In genomic region chr10:121322776-121323175, GRCh38 we compare ENCODE assay signal across 31 cellular contexts.
"Had no signal": no experiment of that assay in that cellular context is flagged by ENCODE, and none has a peak within 500 bp of the region (broad histone marks: within the 10 kb centered on the region; RNA-seq: fewer than 3 reads in every experiment).

No MANE protein-coding gene starts in this region.

- H3K27ac Mint-ChIP-seq: activated CD4-positive, alpha-beta memory T cell treated with anti-CD3 and anti-CD28 coated beads for 36 hours; activated CD4-positive, alpha-beta T cell treated with anti-CD3 and anti-CD28 coated beads, Interleukin-2, amount 10 ng/mL, durations not matched to agents 24 days and 14 days; activated naive CD4-positive, alpha-beta T cell treated with anti-CD3 and anti-CD28 coated beads, Interleukin-2, amount 10 ng/mL, durations not matched to agents 7 days and 5 days; activated naive CD8-positive, alpha-beta T cell treated with anti-CD3 and anti-CD28 coated beads, Interleukin-2, amount 10 ng/mL, durations not matched to agents 7 days and 5 days; activated T-cell treated with anti-CD3 and anti-CD28 coated beads, Interleukin-2, amount 50 U/mL, for 24 hours; brain; natural killer cell; neural progenitor cell; stimulated activated memory B cell treated with anti-CD40 and anti-IgM and Interleukin-4, amounts not matched to agents 10 μg/mL and 1 μg/mL and 100 μg/mL, for 72 hours; stimulated activated naive CD8-positive, alpha-beta T cell treated with anti-CD3 and anti-CD28 coated beads, Interleukin-15, amount 100 ng/mL, for 72 hours had no signal

- H3K9me3 ChIP-seq: ascending aorta, left lung, right atrium auricular region, upper lobe of left lung, vagina had no signal

- DNase-seq: activated CD4-positive, alpha-beta memory T cell treated with anti-CD3 and anti-CD28 coated beads for 36 hours; activated CD4-positive, alpha-beta T cell treated with anti-CD3 and anti-CD28 coated beads, Interleukin-2, amount 10 ng/mL, durations not matched to agents 24 days and 14 days; activated CD4-positive, CD25-positive, alpha-beta regulatory T cell treated with anti-CD3 and anti-CD28 coated beads, Interleukin-2, amount 50 U/mL, for 72 hours; activated CD8-positive, alpha-beta memory T cell treated with anti-CD3 and anti-CD28 coated beads, Interleukin-2, amount 50 U/mL, for 48 hours; activated gamma-delta T cell; activated naive CD4-positive, alpha-beta T cell treated with anti-CD3 and anti-CD28 coated beads, Interleukin-2, amount 10 ng/mL, durations not matched to agents 7 days and 5 days; activated naive CD8-positive, alpha-beta T cell treated with anti-CD3 and anti-CD28 coated beads, Interleukin-2, amount 10 ng/mL, durations not matched to agents 7 days and 5 days; activated T-cell treated with anti-CD3 and anti-CD28 coated beads, Interleukin-2, amount 50 U/mL, for 24 hours; foreskin fibroblast; heart left ventricle; kidney glomerular epithelial cell; left lung; lower lobe of right lung; mesendoderm; natural killer cell; occipital lobe; stimulated activated CD4-positive, alpha-beta T cell treated with anti-CD3 and anti-CD28 coated beads, Interleukin-1b, Interleukin-23, amount 100 ng/mL, for 48 hours; stimulated activated CD4-positive, alpha-beta T cell treated with anti-CD3 and anti-CD28 coated beads, Interleukin-4, amount 100 ng/mL, for 4 hours; stimulated activated CD8-positive, alpha-beta memory T cell treated with anti-CD3 and anti-CD28 coated beads, Interleukin-4, amount 100 ng/mL, for 48 hours; stimulated activated naive CD8-positive, alpha-beta T cell treated with anti-CD3 and anti-CD28 coated beads, Interleukin-15, amount 100 ng/mL, for 72 hours; substantia nigra; T1000; upper lobe of left lung had no signal

- H3K4me1 ChIP-seq: ascending aorta, heart left ventricle, left lung, neural progenitor cell, parathyroid adenoma, right atrium auricular region, vagina had no signal

- H3K27ac ChIP-seq: ascending aorta, heart left ventricle, left lung, lower lobe of right lung, neural progenitor cell, parathyroid adenoma, right atrium auricular region, upper lobe of left lung, vagina had no signal

- H3K27me3 Mint-ChIP-seq: activated CD4-positive, alpha-beta memory T cell treated with anti-CD3 and anti-CD28 coated beads for 36 hours; activated CD4-positive, alpha-beta T cell treated with anti-CD3 and anti-CD28 coated beads, Interleukin-2, amount 10 ng/mL, durations not matched to agents 24 days and 14 days; activated naive CD4-positive, alpha-beta T cell treated with anti-CD3 and anti-CD28 coated beads, Interleukin-2, amount 10 ng/mL, durations not matched to agents 7 days and 5 days; activated naive CD8-positive, alpha-beta T cell treated with anti-CD3 and anti-CD28 coated beads, Interleukin-2, amount 10 ng/mL, durations not matched to agents 7 days and 5 days; stimulated activated memory B cell treated with anti-CD40 and anti-IgM and Interleukin-4, amounts not matched to agents 10 μg/mL and 1 μg/mL and 100 μg/mL, for 72 hours; stimulated activated naive CD8-positive, alpha-beta T cell treated with anti-CD3 and anti-CD28 coated beads, Interleukin-15, amount 100 ng/mL, for 72 hours had no signal

- H3K36me3 ChIP-seq: ascending aorta, heart left ventricle, left lung, lower lobe of right lung, neural progenitor cell, right atrium auricular region, upper lobe of left lung, vagina had no signal

- H3K27me3 ChIP-seq: ascending aorta, left lung, neural progenitor cell, right atrium auricular region, upper lobe of left lung, vagina had no signal

- H3K36me3 Mint-ChIP-seq: activated CD4-positive, alpha-beta memory T cell treated with anti-CD3 and anti-CD28 coated beads for 36 hours; activated naive CD4-positive, alpha-beta T cell treated with anti-CD3 and anti-CD28 coated beads, Interleukin-2, amount 10 ng/mL, durations not matched to agents 7 days and 5 days; activated naive CD8-positive, alpha-beta T cell treated with anti-CD3 and anti-CD28 coated beads, Interleukin-2, amount 10 ng/mL, durations not matched to agents 7 days and 5 days; brain; natural killer cell; neural progenitor cell; stimulated activated memory B cell treated with anti-CD40 and anti-IgM and Interleukin-4, amounts not matched to agents 10 μg/mL and 1 μg/mL and 100 μg/mL, for 72 hours had no signal

- H3K4me3 ChIP-seq: ascending aorta, heart left ventricle, left lung, lower lobe of right lung, neural progenitor cell, right atrium auricular region, smooth muscle cell, upper lobe of left lung, vagina had no signal

- ATAC-seq: heart left ventricle; left lung; lower lobe of right lung; natural killer cell; stimulated activated memory B cell treated with anti-CD40 and anti-IgM and Interleukin-4, amounts not matched to agents 10 μg/mL and 1 μg/mL and 100 μg/mL, for 72 hours; stimulated activated naive CD8-positive, alpha-beta T cell treated with anti-CD3 and anti-CD28 coated beads, Interleukin-15, amount 100 ng/mL, for 72 hours had no signal

- H3K9me3 Mint-ChIP-seq: activated CD4-positive, alpha-beta T cell treated with anti-CD3 and anti-CD28 coated beads, Interleukin-2, amount 10 ng/mL, durations not matched to agents 24 days and 14 days; natural killer cell; stimulated activated naive CD8-positive, alpha-beta T cell treated with anti-CD3 and anti-CD28 coated beads, Interleukin-15, amount 100 ng/mL, for 72 hours had no signal

- H3K4me1 Mint-ChIP-seq: activated CD4-positive, alpha-beta T cell treated with anti-CD3 and anti-CD28 coated beads, Interleukin-2, amount 10 ng/mL, durations not matched to agents 24 days and 14 days; activated naive CD4-positive, alpha-beta T cell treated with anti-CD3 and anti-CD28 coated beads, Interleukin-2, amount 10 ng/mL, durations not matched to agents 7 days and 5 days; activated naive CD8-positive, alpha-beta T cell treated with anti-CD3 and anti-CD28 coated beads, Interleukin-2, amount 10 ng/mL, durations not matched to agents 7 days and 5 days; brain; natural killer cell; stimulated activated memory B cell treated with anti-CD40 and anti-IgM and Interleukin-4, amounts not matched to agents 10 μg/mL and 1 μg/mL and 100 μg/mL, for 72 hours; stimulated activated naive CD8-positive, alpha-beta T cell treated with anti-CD3 and anti-CD28 coated beads, Interleukin-15, amount 100 ng/mL, for 72 hours had no signal

- H3K4me3 Mint-ChIP-seq: activated CD4-positive, alpha-beta memory T cell treated with anti-CD3 and anti-CD28 coated beads for 36 hours; activated CD4-positive, alpha-beta T cell treated with anti-CD3 and anti-CD28 coated beads, Interleukin-2, amount 10 ng/mL, durations not matched to agents 24 days and 14 days; activated naive CD4-positive, alpha-beta T cell treated with anti-CD3 and anti-CD28 coated beads, Interleukin-2, amount 10 ng/mL, durations not matched to agents 7 days and 5 days; activated naive CD8-positive, alpha-beta T cell treated with anti-CD3 and anti-CD28 coated beads, Interleukin-2, amount 10 ng/mL, durations not matched to agents 7 days and 5 days; activated T-cell treated with anti-CD3 and anti-CD28 coated beads, Interleukin-2, amount 50 U/mL, for 24 hours; brain; natural killer cell; neural progenitor cell; stimulated activated memory B cell treated with anti-CD40 and anti-IgM and Interleukin-4, amounts not matched to agents 10 μg/mL and 1 μg/mL and 100 μg/mL, for 72 hours; stimulated activated naive CD8-positive, alpha-beta T cell treated with anti-CD3 and anti-CD28 coated beads, Interleukin-15, amount 100 ng/mL, for 72 hours had no signal
